11 cellular contexts compared by ENCODE assay signal in genomic region chr1:245337829-245338484, GRCh38.
DNase-seq lines count a peak whose midpoint lies in the region; ATAC-seq and TF ChIP-seq lines count a peak whose summit lies in the region.
"Had no signal": no experiment of that assay in that cellular context is flagged by ENCODE, and none has a peak within 500 bp of the region (broad histone marks: within the 10 kb centered on the region; RNA-seq: fewer than 3 reads in every experiment).

No MANE protein-coding gene starts in this region.

- H3K27ac Mint-ChIP-seq in activated CD4-positive, alpha-beta T cell treated with anti-CD3 and anti-CD28 coated beads, Interleukin-2, amount 10 ng/mL, durations not matched to agents 7 days and 5 days = peak overlapping the region; percentile 62
- H3K27ac Mint-ChIP-seq in nephron progenitor cell = peak overlapping the region; percentile 18

- no peaks in the 10 kb centered on the region for H3K4me1 ChIP-seq in HAP-1

- CTCF ChIA-PET in activated CD4-positive, alpha-beta T cell treated with anti-CD3 and anti-CD28 coated beads, Interleukin-2, amount 10 ng/mL, durations not matched to agents 7 days and 5 days (lab: Charles Lee) = interaction anchor here (1.1 kb wide), 1 partner anchor 24 kb away, joined by 3 read pairs; no protein-coding TSS in a partner anchor

- H3K36me3 ChIP-seq in HAP-1 (replicated peaks) = no peaks in the 10 kb centered on the region
- H3K36me3 ChIP-seq: ovary had no signal

- no peak for TF ChIP-seq POLR2A in NB4 (IDR thresholded peaks at IDR 0.05; ENCODE audit: extremely low read depth, insufficient read length)

- no peak for ATAC-seq in GM19324 (IDR thresholded peaks at IDR 0.05; ENCODE audit: low FRiP score, unreplicated experiment)
- ATAC-seq: left lobe of liver had no signal

- H3K4me3 ChIP-seq in NB4 (ENCODE audit: low read depth, low read length) (no peak overlapping the region), HAP-1 (no peak overlapping the region)
- H3K4me3 ChIP-seq: ovary had no signal

- H3K9me3 Mint-ChIP-seq in activated CD4-positive, alpha-beta T cell treated with anti-CD3 and anti-CD28 coated beads, Interleukin-2, amount 10 ng/mL, durations not matched to agents 7 days and 5 days = no peaks in the 10 kb centered on the region
- peaks cover 11% of the 10 kb centered on the region for H3K9me3 Mint-ChIP-seq in nephron progenitor cell

- POLR2A ChIA-PET in activated CD4-positive, alpha-beta T cell treated with anti-CD3 and anti-CD28 coated beads, Interleukin-2, amount 10 ng/mL, durations not matched to agents 7 days and 5 days (lab: Charles Lee) = no interaction called here

- H3K9me3 ChIP-seq in HAP-1 = no peaks in the 10 kb centered on the region
- H3K9me3 ChIP-seq: ovary had no signal

- no peaks in the 10 kb centered on the region for H3K27me3 ChIP-seq in HAP-1 (ENCODE audit: low read depth)
- H3K27me3 ChIP-seq: ovary had no signal

- H3K36me3 Mint-ChIP-seq in activated CD4-positive, alpha-beta T cell treated with anti-CD3 and anti-CD28 coated beads, Interleukin-2, amount 10 ng/mL, durations not matched to agents 7 days and 5 days (ENCODE audit: low read depth) = no peaks in the 10 kb centered on the region
- peaks cover 29% of the 10 kb centered on the region for H3K36me3 Mint-ChIP-seq in nephron progenitor cell (ENCODE audit: low read depth)

- no peak overlapping the region for H3K4me3 Mint-ChIP-seq in activated CD4-positive, alpha-beta T cell treated with anti-CD3 and anti-CD28 coated beads, Interleukin-2, amount 10 ng/mL, durations not matched to agents 7 days and 5 days
- no peak overlapping the region for H3K4me3 Mint-ChIP-seq in nephron progenitor cell

- in situ Hi-C loops in HAP-1 (cut with MboI; ENCODE audit: low sequenced_read_pairs) = no loop called here

- H3K4me1 Mint-ChIP-seq in activated CD4-positive, alpha-beta T cell treated with anti-CD3 and anti-CD28 coated beads, Interleukin-2, amount 10 ng/mL, durations not matched to agents 7 days and 5 days = peaks cover 9% of the 10 kb centered on the region
- H3K4me1 Mint-ChIP-seq in nephron progenitor cell = peaks cover 54% of the 10 kb centered on the region

- no peak for DNase-seq in activated CD4-positive, alpha-beta T cell treated with anti-CD3 and anti-CD28 coated beads, Interleukin-2, amount 10 ng/mL, durations not matched to agents 7 days and 5 days
- DNase-seq in activated CD4-positive, alpha-beta T cell treated with anti-CD3 and anti-CD28 coated beads, Interleukin-2, amount 50 U/mL, for 48 hours = no peak
- DNase-seq in NB4 (ENCODE audit: low read depth) (peak; percentile 42), amniotic epithelial cell (ENCODE audit: low read depth) (peak; percentile 20), nephron progenitor cell (no peak), HAP-1 (ENCODE audit: low spot score in 2 of 2) (no peak), NCI-H1436 (lab: John Stamatoyannopoulos, UW) (no peak)
- DNase-seq: NCI-H2107, ovary had no signal

- TF ChIP-seq CTCF in NB4 (IDR thresholded peaks at IDR 0.05; ENCODE audit: low read depth, low read length) = no peak
- no peak for TF ChIP-seq CTCF in nephron progenitor cell (IDR thresholded peaks at IDR 0.05)

- no peaks in the 10 kb centered on the region for H3K27me3 Mint-ChIP-seq in activated CD4-positive, alpha-beta T cell treated with anti-CD3 and anti-CD28 coated beads, Interleukin-2, amount 10 ng/mL, durations not matched to agents 7 days and 5 days
- H3K27me3 Mint-ChIP-seq in nephron progenitor cell (ENCODE audit: low read depth, poor library complexity) = peaks cover 1% of the 10 kb centered on the region

Comparison
In these comparisons a context has a peak if more than half of its experiments do, and no peak if none do; other contexts are left out.
1. DNase-seq: peak in NB4 (single experiment) and amniotic epithelial cell (single experiment); none in activated CD4-positive, alpha-beta T cell treated with anti-CD3 and anti-CD28 coated beads, Interleukin-2, amount 10 ng/mL, durations not matched to agents 7 days and 5 days (single experiment), activated CD4-positive, alpha-beta T cell treated with anti-CD3 and anti-CD28 coated beads, Interleukin-2, amount 50 U/mL, for 48 hours (0 of 2), nephron progenitor cell (single experiment), HAP-1 (0 of 2) and NCI-H1436 (single experiment).